6 cellular contexts compared by ENCODE assay signal in genomic region chr6:42954405-42954804, GRCh38. TPM values are rescaled to one million over a fixed set of nuclear protein-coding genes. Genes with fewer than 3 reads are reported as not detected.
"Had no signal": no experiment of that assay in that cellular context is flagged by ENCODE, and none has a peak within 500 bp of the region (broad histone marks: within the 10 kb centered on the region; RNA-seq: fewer than 3 reads in every experiment).

No MANE protein-coding gene starts in this region.

RNA-seq across cellular contexts. Expression of gene GNMT, which starts 6.1 kb away (rescaled TPM):
- total RNA-seq: GM23248, H4, HT1080 had no signal

RNA-seq across cellular contexts. Expression of gene PTCRA, which starts 38.6 kb away (rescaled TPM):
- total RNA-seq: GM23248, H4, H7, HepG2, HFFc6, HT1080 had no signal
